In genomic region chr13:33825083-33825482, GRCh38 we compare ENCODE assay signal across 19 cellular contexts. TPM values are rescaled to one million over a fixed set of nuclear protein-coding genes. Genes with fewer than 3 reads are reported as not detected.
DNase-seq lines count a peak whose midpoint lies in the region; ATAC-seq, FAIRE-seq and TF ChIP-seq lines count a peak whose summit lies in the region.
"Had no signal": no experiment of that assay in that cellular context is flagged by ENCODE, and none has a peak within 500 bp of the region (broad histone marks: within the 10 kb centered on the region; RNA-seq: fewer than 3 reads in every experiment).

No MANE protein-coding gene starts in this region.

- H3K36me3 ChIP-seq in IMR-90 (ENCODE audit: control insufficient read depth, insufficient read depth, low read length), result peaks cover 3% of the 10 kb centered on the region
- H3K36me3 ChIP-seq in GM12878 (ENCODE audit: control insufficient read depth in 2 of 2, insufficient read depth in 2 of 2, low read length in 1 of 2), result peaks cover 5 to 12% of the 10 kb centered on the region in 2 experiments; a peak in 3 of 4 replicates
- no peaks in the 10 kb centered on the region for H3K36me3 ChIP-seq in small intestine (ENCODE audit: control insufficient read depth in 2 of 2, insufficient read depth in 2 of 2, low read length in 2 of 2)

- peaks cover 61% of the 10 kb centered on the region for H3K79me2 ChIP-seq in GM12878 (ENCODE audit: control insufficient read depth, insufficient read depth, low read length)

- dilution Hi-C loops in IMR-90 (cut with HindIII; ENCODE audit: low sequenced_read_pairs, unreplicated experiment), result no loop called here

- no peak overlapping the region for H4K91ac ChIP-seq in IMR-90 (ENCODE audit: insufficient read depth, low read depth, low read length)

- H3K9me3 ChIP-seq in A549 (no peaks in the 10 kb centered on the region), IMR-90 (ENCODE audit: control insufficient read depth, insufficient read depth, low read length) (no peaks in the 10 kb centered on the region), GM12878 (replicated peaks; ENCODE audit: control insufficient read depth, insufficient read depth, low read length) (no peaks in the 10 kb centered on the region), small intestine (ENCODE audit: control insufficient read depth, low read depth) (no peaks in the 10 kb centered on the region)

- H2AK5ac ChIP-seq in IMR-90 (ENCODE audit: low read depth, low read length), result no peak overlapping the region

- H3K27me3 ChIP-seq in IMR-90 (ENCODE audit: control insufficient read depth, insufficient read depth, low read length) (no peaks in the 10 kb centered on the region), GM12878 (replicated peaks in 1 of 2; ENCODE audit: control insufficient read depth in 2 of 2, insufficient read depth in 2 of 2, low read length in 1 of 2) (no peaks in the 10 kb centered on the region), small intestine (ENCODE audit: control insufficient read depth in 2 of 2, insufficient read depth in 2 of 2, low read length in 2 of 2) (no peaks in the 10 kb centered on the region)

- H2AFZ ChIP-seq in IMR-90 (replicated peaks; ENCODE audit: low read length, poor library complexity) (no peak overlapping the region), GM12878 (ENCODE audit: control insufficient read depth, low read depth, low read length) (no peak overlapping the region)
- H2AFZ ChIP-seq: GM23248 had no signal

- H3K9ac ChIP-seq in IMR-90 (ENCODE audit: low read depth, low read length), result no peak overlapping the region
- H3K9ac ChIP-seq in GM12878 (ENCODE audit: control insufficient read depth, insufficient read depth, low read length), result no peak overlapping the region
- H3K9ac ChIP-seq: GM23248 had no signal

- no peak overlapping the region for H2AK9ac ChIP-seq in IMR-90 (replicated peaks; ENCODE audit: low read depth, low read length, poor library complexity)

- FAIRE-seq in A549 (lab: Jason Lieb, UNC) (no peak), GM12878 (lab: Jason Lieb, UNC) (no peak), small intestine (lab: Jason Lieb, UNC) (peak; percentile 62)
- FAIRE-seq: GM12892 had no signal

- RAD21 ChIA-PET in GM12878 (lab: Charles Lee; ENCODE audit: unreplicated experiment), result interaction anchor here (1.2 to 1.4 kb wide), 2 partner anchors 17 to 146 kb away, joined by 3 to 4 read pairs; no protein-coding TSS in a partner anchor

- no peak overlapping the region for H2BK20ac ChIP-seq in IMR-90 (ENCODE audit: low read depth, low read length)

- no peak overlapping the region for H3K4me2 ChIP-seq in A549
- H3K4me2 ChIP-seq in IMR-90 (ENCODE audit: low read depth, low read length), result no peak overlapping the region
- 0 out of 2 replicates have a peak overlapping the region, but pooled peaks have one; percentile 30 for H3K4me2 ChIP-seq in GM12878 (ENCODE audit: control insufficient read depth, insufficient read depth)

- no peak for TF ChIP-seq RAD21 in A549 (conservative IDR thresholded peaks at IDR 0.05 in 1 of 2, IDR thresholded peaks at IDR 0.05 in 1 of 2)
- TF ChIP-seq RAD21 in IMR-90 (IDR thresholded peaks at IDR 0.05; ENCODE audit: low read length), result no peak
- TF ChIP-seq RAD21 in GM12878 (IDR thresholded peaks at IDR 0.05; ENCODE audit: insufficient read depth, low read depth, low read length), result no peak

- H3K27ac ChIP-seq in A549 (no peak overlapping the region), IMR-90 (ENCODE audit: insufficient read depth, low read length) (no peak overlapping the region), GM12878 (ENCODE audit: control insufficient read depth, insufficient read depth) (no peak overlapping the region), small intestine (ENCODE audit: low read depth in 1 of 2, low read length in 1 of 2) (no peak overlapping the region)
- H3K27ac ChIP-seq: GM23248 had no signal

- 97% methylated on average over 4 of the region's 4 CpGs for WGBS in A549 (ENCODE audit: missing lambda C conversion rate)
- WGBS in IMR-90 (ENCODE audit: extremely low coverage in 2 of 2, insufficient read length in 1 of 2), 2 experiments, result 100% methylated on average over 1 of the region's 4 CpGs; no CpG with 5 or more reads in 1 of the 2 experiments
- 96% methylated on average over 4 of the region's 4 CpGs for WGBS in GM12878 (ENCODE audit: insufficient coverage, insufficient replicate concordance, low lambda C conversion rate, missing lambda C conversion rate)
- 91 to 97% (median 94%) methylated on average over 4 of the region's 4 CpGs for WGBS in small intestine, 3 donors

- no peak overlapping the region for H2BK15ac ChIP-seq in IMR-90 (ENCODE audit: low read depth, low read length)

- TF ChIP-seq CTCF in A549 (IDR thresholded peaks at IDR 0.05), result no peak
- no peak for TF ChIP-seq CTCF in IMR-90 (conservative IDR thresholded peaks at IDR 0.05; ENCODE audit: low read depth, low read length)
- no peak for TF ChIP-seq CTCF in GM12878 (IDR thresholded peaks at IDR 0.05 in 2 of 3, conservative IDR thresholded peaks at IDR 0.05 in 1 of 3; ENCODE audit: control insufficient read depth in 2 of 3, extremely low read depth in 1 of 3, insufficient read depth in 1 of 3, low read depth in 3 of 3, low read length in 3 of 3)

- no peak overlapping the region for H2BK5ac ChIP-seq in IMR-90 (ENCODE audit: low read depth, low read length, poor library complexity, severe bottlenecking)

- no peak overlapping the region for H3K23ac ChIP-seq in IMR-90 (ENCODE audit: low read depth, low read length)

- H4K5ac ChIP-seq in IMR-90 (ENCODE audit: low read depth, low read length), result no peak overlapping the region

- H4K20me1 ChIP-seq in IMR-90 (ENCODE audit: insufficient read depth, low read length), result no peaks in the 10 kb centered on the region
- H4K20me1 ChIP-seq in GM12878 (ENCODE audit: control insufficient read depth, insufficient read depth), result no peaks in the 10 kb centered on the region

- no TSS peak for BruUV-seq in IMR-90 (replicated peaks; lab: Mats Ljungman, UMichigan)
- BruUV-seq in GM12878 (replicated peaks; lab: Mats Ljungman, UMichigan), result no TSS peak

- no peaks in the 10 kb centered on the region for H3K9me1 ChIP-seq in IMR-90 (ENCODE audit: insufficient read depth, low read length)

- H4K8ac ChIP-seq in IMR-90 (ENCODE audit: low read depth in 2 of 2, low read length in 2 of 2), result no peak overlapping the region

- H3K4me1 ChIP-seq in A549, result peaks cover 7% of the 10 kb centered on the region; the same call in 1 of the 3 replicates
- H3K4me1 ChIP-seq in IMR-90 (ENCODE audit: control insufficient read depth, insufficient read depth, low read length), result no peaks in the 10 kb centered on the region
- H3K4me1 ChIP-seq in GM12878 (ENCODE audit: control insufficient read depth, insufficient read depth, low read length), result peaks cover 6% of the 10 kb centered on the region
- no peaks in the 10 kb centered on the region for H3K4me1 ChIP-seq in small intestine (ENCODE audit: control insufficient read depth in 2 of 2, insufficient read depth in 1 of 2, low read depth in 1 of 2, low read length in 1 of 2)

- no peak overlapping the region for H3K4ac ChIP-seq in IMR-90 (ENCODE audit: low read depth, low read length)

- intact Hi-C loops in IMR-90 (cut with micrococcal nuclease), result no loop called here
- intact Hi-C loops in GM12878 (cut with micrococcal nuclease; ENCODE audit: unreplicated experiment), result no loop called here
- intact Hi-C loops in cardiac septum (cut with DNase I), result no loop called here

- DNase-seq in A549 (ENCODE audit: low read depth in 1 of 2, low spot score in 1 of 2) (no peak), IMR-90 (no peak), GM12878 (ENCODE audit: low read depth, low spot score) (no peak), small intestine (no peak), GM03348 (ENCODE audit: low spot score) (no peak), cardiac septum (ENCODE audit: low spot score) (no peak)
- DNase-seq: 8988T; C1 segment of cervical spinal cord; Calu3; CD4-positive, alpha-beta memory T cell; COR-L47; DMS79; EL; GDM1; GM23248; H9 had no signal

- H2BK120ac ChIP-seq in IMR-90 (ENCODE audit: low read depth, low read length), result no peak overlapping the region

- H3K4me3 ChIP-seq in A549 (no peak overlapping the region), IMR-90 (ENCODE audit: insufficient read depth, low read depth, low read length) (no peak overlapping the region), GM12878 (peak overlapping the region; percentile 6; the same call in 1 of the 2 replicates), small intestine (ENCODE audit: low read depth in 1 of 2, low read length in 2 of 2) (no peak overlapping the region)
- H3K4me3 ChIP-seq: GM23248 had no signal

- in situ Hi-C loops in IMR-90 (cut with MboI; ENCODE audit: low sequenced_read_pairs) (no loop called here), GM12878 (cut with MboI) (no loop called here)

- H3K14ac ChIP-seq in IMR-90 (replicated peaks; ENCODE audit: low read depth, low read length), result no peak overlapping the region

- CTCF ChIA-PET in A549 (lab: Yijun Ruan, JAX) (no interaction called here), IMR-90 (lab: Yijun Ruan, JAX) (no interaction called here), GM12878 (lab: Yijun Ruan, JAX) (interaction anchor here (1.2 to 1.5 kb wide), 2 partner anchors 24 to 26 kb away, joined by 4 to 5 read pairs; no protein-coding TSS in a partner anchor)

- no peak overlapping the region for H3K18ac ChIP-seq in IMR-90 (ENCODE audit: low read depth, low read length)

- no peak for TF ChIP-seq POLR2A in A549 (IDR thresholded peaks at IDR 0.05; ENCODE audit: low read length)
- no peak for TF ChIP-seq POLR2A in IMR-90 (IDR thresholded peaks at IDR 0.05; ENCODE audit: low read depth, low read length)
- no peak for TF ChIP-seq POLR2A in GM12878 (IDR thresholded peaks at IDR 0.05; ENCODE audit: low read depth, low read length)

- ATAC-seq in A549, result no peak
- no peak for ATAC-seq in IMR-90 (ENCODE audit: low read depth)
- no peak for ATAC-seq in GM12878
- no peak for ATAC-seq in HG03175 (IDR thresholded peaks at IDR 0.05; ENCODE audit: unreplicated experiment)
- ATAC-seq: HCT116 had no signal

- H3K56ac ChIP-seq in IMR-90 (ENCODE audit: extremely low read depth, insufficient read depth, low read length), result no peak overlapping the region

- TF ChIP-seq EP300 in A549 (IDR thresholded peaks at IDR 0.05) (no peak), GM12878 (IDR thresholded peaks at IDR 0.05; ENCODE audit: borderline replicate concordance in 1 of 2, control insufficient read depth in 1 of 2, low read depth in 2 of 2, low read length in 2 of 2) (no peak)

- H3K79me1 ChIP-seq in IMR-90 (ENCODE audit: low read depth in 1 of 2, low read length in 2 of 2), result peaks cover 6 to 8% of the 10 kb centered on the region in 2 experiments; a peak in 3 of 4 replicates

- POLR2A ChIA-PET in A549 (lab: Yijun Ruan, JAX) (no interaction called here), IMR-90 (lab: Charles Lee; ENCODE audit: unreplicated experiment) (no interaction called here), GM12878 (lab: Charles Lee) (no interaction called here)

- SMC1A ChIA-PET in GM12878 (lab: Charles Lee; ENCODE audit: uncharacterized antibody, unreplicated experiment), result interaction anchor here (0.9 to 2.6 kb wide), 5 partner anchors 26 to 1340 kb away, joined by 3 to 7 read pairs (median 3); no protein-coding TSS in a partner anchor

RNA-seq across cellular contexts. Expression of gene RFC3, which starts 7.1 kb away (rescaled TPM):
- polyA plus RNA-seq in A549 (2011; rRNA removed), result 39.9 and 54.5 TPM in 2 replicates
- polyA plus RNA-seq in A549 (2012; cell fraction: cytosol; rRNA removed), result 23.9 and 26.5 TPM in 2 replicates
- 13.2 and 19.3 TPM in 2 replicates for polyA plus RNA-seq in A549 (2012; cell fraction: nucleus; rRNA removed)
- 44.0 to 45.3 TPM (median 44.2 TPM) in 3 replicates for polyA plus RNA-seq in A549 (2017; fragmentation: RNase III; extraction: RNeasy Plus Mini Kit Qiagen cat#74134 plus additional on column Dnase treatment)
- 12.5 and 18.0 TPM in 2 replicates for polyA minus RNA-seq in A549 (2011; rRNA and poly(A)+ RNA removed)
- total RNA-seq in IMR-90 (2012; rRNA removed), result 12.9 and 15.6 TPM in 2 replicates
- 7.8 and 9.8 TPM in 2 replicates for polyA plus RNA-seq in IMR-90 (2012; rRNA removed)
- polyA plus RNA-seq in IMR-90 (2012; cell fraction: cytosol; rRNA removed), result 1.3 and 3.8 TPM in 2 replicates
- 0.72 and 4.9 TPM in 2 replicates for polyA plus RNA-seq in IMR-90 (2012; cell fraction: nucleus; rRNA removed; ENCODE audit: low replicate concordance)
- 176 and 178 TPM in 2 replicates for total RNA-seq in GM12878 (2013; cell fraction: nucleolus; rRNA removed)
- 57.6 and 63.9 TPM in 2 replicates for total RNA-seq in GM12878 (2014; rRNA removed)
- 69.7 and 73.7 TPM in 2 replicates for total RNA-seq in GM12878 (2014; rRNA removed; fragmentation: Illumina TruSeq; extraction: Trizol)
- 58.8 and 62.6 TPM in 2 replicates for total RNA-seq in GM12878 (2021)
- polyA plus RNA-seq in GM12878 (2011; ENCODE audit: low read depth), result 17.8 TPM
- polyA plus RNA-seq in GM12878 (2011; rRNA removed), result 69.9 and 97.1 TPM in 2 replicates
- polyA plus RNA-seq in GM12878 (2011; cell fraction: cytosol; rRNA removed), result 30.3 and 34.6 TPM in 2 replicates
- polyA plus RNA-seq in GM12878 (2011; cell fraction: nucleus; rRNA removed), result 51.6 and 62.2 TPM in 2 replicates
- polyA plus RNA-seq in GM12878 (2012), result 22.6 and 27.4 TPM in 2 replicates
- 89.5 and 108 TPM in 2 replicates for polyA plus RNA-seq in GM12878 (2014; fragmentation: Illumina TruSeq; extraction: Trizol)
- polyA plus RNA-seq in GM12878 (2014; fragmentation: Nextera tagmentation; extraction: Ambion mirVana), result 10 to 100 TPM; 88.9 to 95.9 TPM
- 51.3 and 59.1 TPM in 2 replicates for polyA plus RNA-seq in GM12878 (2014; rRNA removed)
- polyA plus RNA-seq in GM12878 (2016; fragmentation: Nextera tagmentation; extraction: Ambion mirVana), result 10 to 100 TPM; 95.7 to 98.9 TPM
- 40.8 and 56.7 TPM in 2 replicates for polyA minus RNA-seq in GM12878 (2011; rRNA and poly(A)+ RNA removed)
- polyA minus RNA-seq in GM12878 (2011; cell fraction: cytosol; rRNA and poly(A)+ RNA removed), result 15.4 and 19.1 TPM in 2 replicates
- polyA minus RNA-seq in GM12878 (2011; cell fraction: nucleus; rRNA and poly(A)+ RNA removed), result 111 and 156 TPM in 2 replicates
- 10 to 100 TPM in 1 of 3 donors, 1 to 10 TPM in 2; 1.8 to 12.9 (median 2.2) TPM for polyA plus RNA-seq in small intestine
- total RNA-seq in cardiac septum, result 5.0 TPM
